8 cellular contexts compared by ENCODE assay signal in the genomic region with DNA sequence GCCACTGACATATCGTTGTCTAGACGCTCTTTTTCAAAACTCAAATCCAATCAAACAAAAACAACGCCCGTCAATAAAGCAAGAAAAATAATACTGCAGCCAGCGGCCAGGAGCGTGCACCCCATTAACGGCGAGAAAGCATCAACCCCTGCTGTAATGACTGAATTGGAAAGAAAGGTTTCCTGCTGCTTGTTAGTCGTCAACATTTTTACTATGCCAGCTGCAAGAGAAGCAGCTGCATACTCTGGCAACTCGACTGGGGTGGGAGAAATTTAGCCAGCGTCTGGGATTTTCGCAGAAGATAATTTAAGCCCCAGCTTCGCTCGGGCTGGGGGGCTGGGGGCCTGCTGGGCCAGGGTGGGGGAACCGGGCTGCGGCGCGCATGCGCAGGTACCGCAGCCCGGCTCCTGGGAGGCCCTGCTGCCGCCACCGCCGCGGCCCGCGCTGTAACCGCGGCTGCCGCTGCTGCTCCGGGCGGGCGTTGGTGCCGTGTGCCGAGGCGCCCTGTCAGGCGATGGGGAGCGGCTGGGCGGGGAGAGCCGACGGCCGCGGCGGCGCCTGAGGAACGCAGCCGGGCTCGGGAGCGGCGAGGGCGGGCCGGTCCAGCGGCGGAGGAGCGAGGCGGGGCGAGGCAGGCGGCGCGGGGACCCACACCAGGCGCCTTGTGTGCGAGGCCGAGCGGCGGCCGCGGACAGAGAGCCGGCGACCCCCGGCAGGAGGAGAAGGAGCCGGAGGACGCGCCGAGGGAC. TPM values are rescaled to one million over a fixed set of nuclear protein-coding genes. Genes with fewer than 3 reads are reported as not detected.
DNase-seq lines count a peak whose midpoint lies in the region; ATAC-seq, FAIRE-seq and TF ChIP-seq lines count a peak whose summit lies in the region.

No MANE protein-coding gene starts in this region.

- no peaks in the 10 kb centered on the region for H3K27me3 Mint-ChIP-seq in T-cell

- CTCF ChIA-PET in T-cell (lab: Charles Lee): interaction anchor here (0.5 to 0.7 kb wide), 2 partner anchors 41 to 99 kb away, joined by 3 to 4 read pairs; no protein-coding TSS in a partner anchor

- peak overlapping the region; percentile 89 to 98 (median 93) for H3K4me3 Mint-ChIP-seq in T-cell

- H3K4me1 Mint-ChIP-seq in T-cell: peaks cover 37 to 41% (median 38%) of the 10 kb centered on the region in 3 donors

- H3K36me3 ChIP-seq in right atrium auricular region: no peaks in the 10 kb centered on the region

- H3K27me3 ChIP-seq in right atrium auricular region: no peaks in the 10 kb centered on the region

- no peaks in the 10 kb centered on the region for H3K9me3 Mint-ChIP-seq in T-cell

- POLR2A ChIA-PET in T-cell (lab: Charles Lee): interaction anchor here (0.6 kb wide), 3 partner anchors 51 to 1776 kb away, joined by 4 to 9 read pairs (median 9); no protein-coding TSS in a partner anchor

- H3K4me3 ChIP-seq in GM12875 (ENCODE audit: low read depth, low read length) (peak overlapping the region; percentile 60), right atrium auricular region (peak overlapping the region; percentile 73 to 90)

- peak; percentile 76 for FAIRE-seq in urothelium cell line (lab: Jason Lieb, UNC)

- peak overlapping the region; percentile 93 for H3K27ac ChIP-seq in right atrium auricular region

- H3K27ac Mint-ChIP-seq in T-cell: peak overlapping the region; percentile 97 to 98

- TF ChIP-seq CTCF in GM12875 (IDR thresholded peaks at IDR 0.05; ENCODE audit: borderline replicate concordance, insufficient read depth, low read depth, low read length) (no peak), right atrium auricular region (IDR thresholded peaks at IDR 0.05) (no peak)

- DNase-seq in NCI-H1092 (lab: John Stamatoyannopoulos, UW) (peak; percentile 69), T-cell (peak; percentile 45 to 77 (median 62)), amniotic epithelial cell (ENCODE audit: low read depth) (peak; percentile 78), right atrium auricular region (ENCODE audit: low spot score) (no peak), pulmonary artery endothelial cell (ENCODE audit: low read depth, low spot score) (peak; percentile 26), urothelium cell line (ENCODE audit: low spot score) (peak; percentile 90)

- no peaks in the 10 kb centered on the region for H3K9me3 ChIP-seq in right atrium auricular region

- peaks cover 0 to 21% of the 10 kb centered on the region in 2 donors for H3K4me1 ChIP-seq in right atrium auricular region

- no peaks in the 10 kb centered on the region for H3K36me3 Mint-ChIP-seq in T-cell

- ATAC-seq in HG02610 (IDR thresholded peaks at IDR 0.05; ENCODE audit: unreplicated experiment): peak; percentile 58
- ATAC-seq in T-cell (replicated peaks in 1 of 4): peak; percentile 63 to 69 (median 64)

RNA-seq across cellular contexts. Expression of gene STXBP5, which starts 0.7 kb away (rescaled TPM):
- total RNA-seq in T-cell (10 to 100 TPM; 24.1 to 35.4 (median 27.8) TPM), right atrium auricular region (10 to 100 TPM in 1 of 2 donors, 1 to 10 TPM in 1; 9.9 to 13.6 TPM), pulmonary artery endothelial cell (19.1 and 32.6 TPM in 2 replicates)
